ENCODE assay signal across 8 cellular contexts in the genomic region with DNA sequence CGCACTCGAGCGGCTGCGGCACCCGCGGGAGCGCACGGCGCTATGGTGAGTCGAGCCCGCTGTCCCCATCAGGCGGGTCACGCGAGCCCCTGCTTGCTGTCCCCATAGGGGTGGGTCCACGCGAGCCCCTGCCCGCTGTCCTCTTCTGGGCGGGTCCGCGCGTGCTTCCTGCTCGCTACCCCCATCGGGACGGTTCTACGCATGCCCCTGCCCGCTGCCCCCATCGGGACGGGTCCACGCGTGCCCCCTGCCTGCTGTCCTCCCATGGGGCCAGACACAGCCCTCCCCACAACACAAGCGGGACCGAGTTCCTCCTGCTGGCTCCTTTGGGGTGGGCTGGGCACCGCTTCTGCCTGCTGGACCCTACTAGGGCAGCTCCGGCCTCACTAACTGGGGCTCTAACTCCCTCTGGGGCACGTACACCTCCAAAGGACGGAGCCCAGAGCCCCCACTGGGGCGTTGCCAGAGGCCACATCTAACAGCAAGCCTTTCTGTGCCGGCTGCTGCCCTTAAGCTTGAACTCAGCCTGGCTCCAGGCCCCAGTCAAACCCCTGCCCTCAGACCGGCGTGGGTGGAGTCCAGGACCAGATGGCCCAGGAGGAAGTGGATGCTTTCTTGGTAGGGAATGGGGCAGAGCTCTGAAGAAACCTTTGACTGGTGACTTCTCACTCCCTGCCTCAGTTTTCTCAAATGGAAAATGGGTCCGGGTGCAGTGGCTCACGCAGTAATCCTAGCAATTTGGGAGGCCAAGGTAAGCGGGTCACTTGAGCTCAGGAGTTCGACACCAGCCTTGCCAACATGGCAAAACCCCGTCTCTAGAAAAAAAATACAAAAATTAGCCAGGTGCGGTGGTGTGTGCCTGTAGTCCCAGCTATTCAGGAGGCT. TPM values are rescaled to one million over a fixed set of nuclear protein-coding genes. Genes with fewer than 3 reads are reported as not detected.
A peak's percentile ranks its signal among the peaks of the same experiment; 100 is the strongest.
DNase-seq lines count a peak whose midpoint lies in the region; ATAC-seq and TF ChIP-seq lines count a peak whose summit lies in the region.

No MANE protein-coding gene starts in this region.

- DNase-seq in Caco-2 (peak; percentile 42 to 49), SK-N-DZ (ENCODE audit: low spot score) (peak; percentile 53), cerebellum (ENCODE audit: low spot score) (peak; percentile 55), left kidney (ENCODE audit: low read depth, low spot score) (peak; percentile 61), NCI-H2081 treated with DMSO at 0.1 percent for 48 hours (lab: John Stamatoyannopoulos, UW) (no peak)
- peak; percentile 7 to 47 for DNase-seq in stimulated activated CD4-positive, alpha-beta T cell treated with anti-CD3 and anti-CD28 coated beads, Interleukin-1b, Interleukin-23, amount 100 ng/mL, for 4 hours (ENCODE audit: low read depth in 2 of 2)

- peaks cover 13% of the 10 kb centered on the region for H3K4me1 Mint-ChIP-seq in Caco-2 (ENCODE audit: low read depth, unreplicated experiment)

- H3K4me3 ChIP-seq in Caco-2 (ENCODE audit: low read depth, low read length): peak overlapping the region; percentile 95

- H3K4me3 Mint-ChIP-seq in Caco-2 (ENCODE audit: unreplicated experiment): peak overlapping the region; percentile 77

- CTCF ChIA-PET in Caco-2 (lab: Charles Lee): interaction anchor here (0.6 to 1.0 kb wide), 2 partner anchors 50 to 263 kb away, joined by 3 to 4 read pairs; no protein-coding TSS in a partner anchor

- H3K4me1 ChIP-seq in Caco-2: 0 out of 2 replicates have a peak, but pooled peaks cover 9% of the 10 kb centered on the region

- peaks cover 1% of the 10 kb centered on the region for H3K36me3 ChIP-seq in Caco-2 (ENCODE audit: control insufficient read depth, insufficient read depth, low read length)

- POLR2A ChIA-PET in Caco-2 (lab: Charles Lee): interaction anchor here (0.6 kb wide), 1 partner anchor 737 kb away, joined by 9 read pairs; no protein-coding TSS in a partner anchor

- H3K36me3 Mint-ChIP-seq in Caco-2 (ENCODE audit: insufficient read depth, unreplicated experiment): peaks cover 31% of the 10 kb centered on the region

- intact Hi-C loops in Caco-2 (cut with micrococcal nuclease; ENCODE audit: unreplicated experiment): loop anchor here (5.0 kb wide), 2 partner anchors 51 to 219 kb away; partner anchors contain the start of gene GTPBP3

- H3K27me3 ChIP-seq in Caco-2 (replicated peaks; ENCODE audit: control insufficient read depth, insufficient read depth, low read length): no peaks in the 10 kb centered on the region

- ATAC-seq in GM19372 (IDR thresholded peaks at IDR 0.05; ENCODE audit: low read depth, unreplicated experiment) (peak; percentile 24), HG03442 (IDR thresholded peaks at IDR 0.05; ENCODE audit: unreplicated experiment) (peak; percentile 39)

- no peaks in the 10 kb centered on the region for H3K9me3 Mint-ChIP-seq in Caco-2 (ENCODE audit: unreplicated experiment)

- H3K27ac Mint-ChIP-seq in Caco-2 (ENCODE audit: unreplicated experiment): peak overlapping the region; percentile 53

- no TSS peak for BruUV-seq in Caco-2 (replicated peaks; lab: Mats Ljungman, UMichigan)

- H3K27me3 Mint-ChIP-seq in Caco-2 (ENCODE audit: insufficient read depth, unreplicated experiment): no peaks in the 10 kb centered on the region

- TF ChIP-seq CTCF in Caco-2 (IDR thresholded peaks at IDR 0.05; ENCODE audit: insufficient read depth in 1 of 2, low read depth in 1 of 2, low read length in 1 of 2, severe bottlenecking in 1 of 2, unreplicated experiment in 1 of 2): no peak

- H3K9me3 ChIP-seq in Caco-2: no peaks in the 10 kb centered on the region

RNA-seq across cellular contexts. Expression of gene COLGALT1, which starts 0.7 kb away (rescaled TPM):
- 80.1 and 81.9 TPM in 2 replicates for total RNA-seq in Caco-2 (2022)
- polyA plus RNA-seq in SK-N-DZ (2014; cell fraction: cytosol; rRNA removed): 34.4 and 39.1 TPM in 2 replicates
- polyA plus RNA-seq in SK-N-DZ (2014; cell fraction: nucleus; rRNA removed): 36.3 and 44.9 TPM in 2 replicates
- total RNA-seq in cerebellum: 19.1 TPM

RNA-seq across cellular contexts. Expression of gene PGLS, which starts 44.7 kb away (rescaled TPM):
- total RNA-seq in Caco-2 (2022) (69.2 and 69.7 TPM in 2 replicates), cerebellum (31.0 TPM)
- 50.8 and 54.2 TPM in 2 replicates for polyA plus RNA-seq in SK-N-DZ (2014; cell fraction: cytosol; rRNA removed)
- polyA plus RNA-seq in SK-N-DZ (2014; cell fraction: nucleus; rRNA removed): 40.2 and 48.6 TPM in 2 replicates
